6 cellular contexts compared by ENCODE assay signal in the genomic region with DNA sequence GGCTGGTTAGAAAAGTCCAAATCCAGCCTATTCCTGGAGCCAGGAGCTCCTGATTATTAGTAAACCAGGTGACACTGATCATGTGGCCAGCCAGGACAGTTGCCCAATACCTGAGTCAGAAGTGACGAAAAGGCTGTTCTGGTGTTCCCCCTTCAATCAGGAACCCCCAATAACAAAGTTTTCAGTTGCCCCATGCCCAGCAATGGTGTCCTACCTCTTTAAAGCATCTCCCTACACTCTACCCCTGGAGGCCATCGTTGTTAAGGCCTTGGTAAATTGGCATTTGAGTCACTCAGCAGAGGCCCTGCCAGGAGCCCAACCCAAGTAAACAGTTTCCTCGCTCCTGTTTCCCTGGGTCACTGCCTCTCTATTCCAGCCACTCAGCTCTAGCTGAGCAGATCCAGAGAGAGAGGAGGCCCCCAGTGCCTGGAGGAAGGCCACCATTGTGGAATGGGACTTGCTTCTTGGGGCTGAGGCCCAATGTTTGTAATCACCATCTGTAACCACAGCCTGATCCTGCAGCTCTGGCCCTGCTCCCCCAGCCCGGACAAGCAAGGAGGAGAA. TPM values are rescaled to one million over a fixed set of nuclear protein-coding genes. Genes with fewer than 3 reads are reported as not detected.
DNase-seq lines count a peak whose midpoint lies in the region; ATAC-seq and TF ChIP-seq lines count a peak whose summit lies in the region.

No MANE protein-coding gene starts in this region.

- H3K4me1 ChIP-seq in heart right ventricle (peaks cover 13 to 80% (median 50%) of the 10 kb centered on the region in 9 donors), tibial artery (peaks cover 0 to 26% (median 19%) of the 10 kb centered on the region in 4 donors), OCI-LY7 (ENCODE audit: insufficient read depth, low read length, poor library complexity, severe bottlenecking) (peaks cover 16% of the 10 kb centered on the region)

- no peaks in the 10 kb centered on the region for H3K79me2 ChIP-seq in OCI-LY7 (ENCODE audit: insufficient read depth, low read depth, low read length)

- H3K27ac Mint-ChIP-seq in activated T-cell treated with anti-CD3 and anti-CD28 coated beads, Interleukin-2, amount 50 U/mL, for 72 hours, result peak overlapping the region; percentile 41

- no peak for ATAC-seq in activated T-cell treated with anti-CD3 and anti-CD28 coated beads, Interleukin-2, amount 50 U/mL, for 72 hours (replicated peaks in 1 of 2)
- peak; percentile 56 to 75 (median 68) for ATAC-seq in heart right ventricle

- H3K4me3 ChIP-seq in heart right ventricle (no peak overlapping the region), tibial artery (no peak overlapping the region), OCI-LY7 (ENCODE audit: low read depth, low read length, poor library complexity, severe bottlenecking) (no peak overlapping the region)

- H3K36me3 ChIP-seq in heart right ventricle (peaks cover 0 to 85% (median 40%) of the 10 kb centered on the region in 9 donors), tibial artery (peaks cover 56 to 79% (median 73%) of the 10 kb centered on the region in 3 donors), OCI-LY7 (ENCODE audit: insufficient read depth, low read length) (peaks cover 53% of the 10 kb centered on the region)

- no peaks in the 10 kb centered on the region for H4K20me1 ChIP-seq in OCI-LY7 (ENCODE audit: insufficient read depth, low read length)

- H3K9me3 Mint-ChIP-seq in activated T-cell treated with anti-CD3 and anti-CD28 coated beads, Interleukin-2, amount 50 U/mL, for 72 hours, result no peaks in the 10 kb centered on the region

- H3K27me3 ChIP-seq in heart right ventricle (no peaks in the 10 kb centered on the region), tibial artery (no peaks in the 10 kb centered on the region)

- POLR2A ChIA-PET in OCI-LY7 (lab: Charles Lee), result interaction anchor here (0.5 to 0.8 kb wide), 2 partner anchors 16 to 1044 kb away, joined by 3 read pairs; no protein-coding TSS in a partner anchor

- no peak overlapping the region for H2AFZ ChIP-seq in OCI-LY7 (ENCODE audit: low read length)

- peak overlapping the region; percentile 67 to 88 (median 80) for H3K27ac ChIP-seq in heart right ventricle
- H3K27ac ChIP-seq in tibial artery, result peak overlapping the region; percentile 73 to 81
- no peak overlapping the region for H3K27ac ChIP-seq in OCI-LY7 (ENCODE audit: low read depth, low read length, poor library complexity, severe bottlenecking)

- H3K4me1 Mint-ChIP-seq in activated T-cell treated with anti-CD3 and anti-CD28 coated beads, Interleukin-2, amount 50 U/mL, for 72 hours (ENCODE audit: low read depth), result peaks cover 68% of the 10 kb centered on the region

- H3K9me3 ChIP-seq in heart right ventricle (no peaks in the 10 kb centered on the region), tibial artery (no peaks in the 10 kb centered on the region), OCI-LY7 (ENCODE audit: low read length) (no peaks in the 10 kb centered on the region)

- DNase-seq in activated T-cell treated with anti-CD3 and anti-CD28 coated beads, Interleukin-2, amount 50 U/mL, for 72 hours, result no peak
- no peak for DNase-seq in activated T-cell treated with anti-CD3 and anti-CD28 coated beads, Interleukin-2, amount 50 U/mL, for 48 hours
- DNase-seq in heart right ventricle, result peak; percentile 53 to 56
- peak; percentile 84 to 86 for DNase-seq in tibial artery
- no peak for DNase-seq in OCI-LY7 (ENCODE audit: low spot score)
- no peak for DNase-seq in Kasumi-1 (lab: John Stamatoyannopoulos, UW)

- intact Hi-C loops in heart right ventricle (cut with DNase I) (no loop called here), tibial artery (cut with DNase I; ENCODE audit: low total_unique reads) (no loop called here), OCI-LY7 (cut with micrococcal nuclease; ENCODE audit: unreplicated experiment) (no loop called here)

- H3K36me3 Mint-ChIP-seq in activated T-cell treated with anti-CD3 and anti-CD28 coated beads, Interleukin-2, amount 50 U/mL, for 72 hours (ENCODE audit: insufficient read depth in 2 of 2), result peaks cover 4 to 9% of the 10 kb centered on the region in 2 donors

- no peak overlapping the region for H3K4me3 Mint-ChIP-seq in activated T-cell treated with anti-CD3 and anti-CD28 coated beads, Interleukin-2, amount 50 U/mL, for 72 hours

- no peak overlapping the region for H3K4me2 ChIP-seq in OCI-LY7 (ENCODE audit: low read length)

- 22 to 32% methylated on average over 4 of the region's 4 CpGs for WGBS in heart right ventricle, 2 donors

- H3K27me3 Mint-ChIP-seq in activated T-cell treated with anti-CD3 and anti-CD28 coated beads, Interleukin-2, amount 50 U/mL, for 72 hours (ENCODE audit: low read depth), result no peaks in the 10 kb centered on the region

- TF ChIP-seq CTCF in heart right ventricle (IDR thresholded peaks at IDR 0.05) (no peak), tibial artery (IDR thresholded peaks at IDR 0.05) (peak; percentile 30 to 46), OCI-LY7 (conservative IDR thresholded peaks at IDR 0.05; ENCODE audit: low read length) (no peak)

- BruUV-seq in OCI-LY7 (replicated peaks; lab: Mats Ljungman, UMichigan), result no TSS peak

- CTCF ChIA-PET in OCI-LY7 (lab: Charles Lee; ENCODE audit: unreplicated experiment), result no interaction called here

- no peaks in the 10 kb centered on the region for H3K9me2 ChIP-seq in OCI-LY7 (ENCODE audit: insufficient read depth, low read length)

RNA-seq across cellular contexts. Expression of a gene that starts 25.0 kb away (rescaled TPM):
- 10 to 100 TPM; 41.6 to 43.5 TPM for total RNA-seq in activated T-cell treated with anti-CD3 and anti-CD28 coated beads, Interleukin-2, amount 50 U/mL, for 72 hours
- total RNA-seq in heart right ventricle (100 to 1,000 TPM in 7 of 10 donors, 10 to 100 TPM in 3; 59.0 to 268 (median 140) TPM), OCI-LY7 (2022) (42.6 and 43.3 TPM in 2 replicates)
- polyA plus RNA-seq in heart right ventricle, result 10 to 100 TPM; 28.4 to 38.7 TPM
- total RNA-seq in OCI-LY7 (2014; rRNA removed; shearing (Covaris generic)), result 14.1 and 16.3 TPM in 2 replicates

RNA-seq across cellular contexts. Expression of a gene that starts 25.5 kb away (rescaled TPM):
- total RNA-seq in activated T-cell treated with anti-CD3 and anti-CD28 coated beads, Interleukin-2, amount 50 U/mL, for 72 hours, result 10 to 100 TPM; 17.8 to 18.2 TPM
- total RNA-seq in heart right ventricle (1 to 10 TPM; 5.0 to 8.9 (median 6.7) TPM), OCI-LY7 (2022) (13.8 and 15.7 TPM in 2 replicates)
- 1 to 10 TPM; 6.2 to 6.7 TPM for polyA plus RNA-seq in heart right ventricle
- 7.2 and 15.2 TPM in 2 replicates for total RNA-seq in OCI-LY7 (2014; rRNA removed; shearing (Covaris generic))

RNA-seq across cellular contexts. Expression of a gene that starts 43.6 kb away (rescaled TPM):
- not detected for total RNA-seq in activated T-cell treated with anti-CD3 and anti-CD28 coated beads, Interleukin-2, amount 50 U/mL, for 72 hours
- under 1 TPM in 2 of 10 donors, not detected in 8; 0.23 to 0.31 TPM for total RNA-seq in heart right ventricle
- polyA plus RNA-seq in heart right ventricle, result under 1 TPM; 0.04 to 0.15 TPM
- not detected in 2 replicates for total RNA-seq in OCI-LY7 (2014; rRNA removed; shearing (Covaris generic))
- 0.48 TPM in 1 of 2 replicates, not detected in the other for total RNA-seq in OCI-LY7 (2022)

RNA-seq across cellular contexts. Expression of a gene that starts 58.0 kb away (rescaled TPM):
- total RNA-seq in activated T-cell treated with anti-CD3 and anti-CD28 coated beads, Interleukin-2, amount 50 U/mL, for 72 hours, result 10 to 100 TPM; 75.6 to 77.7 TPM
- total RNA-seq in heart right ventricle (10 to 100 TPM; 35.7 to 50.6 (median 42.5) TPM), OCI-LY7 (2022) (46.4 and 68.6 TPM in 2 replicates)
- 10 to 100 TPM; 25.8 to 28.6 TPM for polyA plus RNA-seq in heart right ventricle
- total RNA-seq in OCI-LY7 (2014; rRNA removed; shearing (Covaris generic)), result 53.2 and 60.6 TPM in 2 replicates

RNA-seq across cellular contexts. Expression of a gene that starts 58.3 kb away (rescaled TPM):
- 1 to 10 TPM; 4.2 to 7.3 TPM for total RNA-seq in activated T-cell treated with anti-CD3 and anti-CD28 coated beads, Interleukin-2, amount 50 U/mL, for 72 hours
- total RNA-seq in heart right ventricle, result 1 to 10 TPM; 2.6 to 4.4 (median 3.2) TPM
- 1 to 10 TPM; 1.7 to 2.5 TPM for polyA plus RNA-seq in heart right ventricle
- 4.8 and 5.2 TPM in 2 replicates for total RNA-seq in OCI-LY7 (2014; rRNA removed; shearing (Covaris generic))
- total RNA-seq in OCI-LY7 (2022), result 7.1 and 8.4 TPM in 2 replicates

Comparison
In these comparisons a context has a peak if more than half of its experiments do, and no peak if none do; other contexts are left out.
1. ATAC-seq: peak in heart right ventricle (8 of 8); none in activated T-cell treated with anti-CD3 and anti-CD28 coated beads, Interleukin-2, amount 50 U/mL, for 72 hours (0 of 2).
2. DNase-seq: peak in heart right ventricle (2 of 2) and tibial artery (2 of 2); none in activated T-cell treated with anti-CD3 and anti-CD28 coated beads, Interleukin-2, amount 50 U/mL, for 72 hours (0 of 2), activated T-cell treated with anti-CD3 and anti-CD28 coated beads, Interleukin-2, amount 50 U/mL, for 48 hours (0 of 2), OCI-LY7 (single experiment) and Kasumi-1 (0 of 2).
3. CTCF ChIP-seq: peak in tibial artery (2 of 2); none in heart right ventricle (0 of 9) and OCI-LY7 (single experiment).